In genomic region chr2:175111200-175111657, GRCh38 we compare ENCODE assay signal across 8 cellular contexts. TPM values are rescaled to one million over a fixed set of nuclear protein-coding genes. Genes with fewer than 3 reads are reported as not detected.
DNase-seq lines count a peak whose midpoint lies in the region; ATAC-seq and TF ChIP-seq lines count a peak whose summit lies in the region.

No MANE protein-coding gene starts in this region.

- H3K9me2 ChIP-seq in GM23338 (ENCODE audit: insufficient read depth) (no peaks in the 10 kb centered on the region), hepatocyte (replicated peaks; ENCODE audit: insufficient read depth) (no peaks in the 10 kb centered on the region)

- H3F3A ChIP-seq in GM23338 (replicated peaks; ENCODE audit: low read depth), result no peaks in the 10 kb centered on the region

- DNase-seq in ELR (ENCODE audit: low read depth) (peak; percentile 74), GM23338 (ENCODE audit: low spot score) (peak; percentile 84), NCI-H1694 treated with DMSO at 0.1 percent for 48 hours (lab: John Stamatoyannopoulos, UW) (peak; percentile 43), hepatocyte (ENCODE audit: low spot score) (peak; percentile 41)
- no peak for DNase-seq in activated naive CD8-positive, alpha-beta T cell treated with anti-CD3 and anti-CD28 coated beads, Interleukin-2, amount 10 ng/mL, durations not matched to agents 7 days and 5 days
- DNase-seq in stimulated activated naive B cell treated with anti-CD40 and anti-IgM and Interleukin-4, amounts not matched to agents 10 μg/mL and 1 μg/mL and 100 μg/mL, for 72 hours, result no peak

- H3K4me2 ChIP-seq in GM23338 (no peak overlapping the region), hepatocyte (no peak overlapping the region)

- no peaks in the 10 kb centered on the region for H3K27me3 ChIP-seq in GM23338 (ENCODE audit: insufficient read depth)
- H3K27me3 ChIP-seq in hepatocyte, result no peaks in the 10 kb centered on the region

- ATAC-seq in GM23338 (no peak), HG03095 (IDR thresholded peaks at IDR 0.05; ENCODE audit: unreplicated experiment) (no peak), HG02588 (IDR thresholded peaks at IDR 0.05; ENCODE audit: unreplicated experiment) (no peak)
- ATAC-seq in activated naive CD8-positive, alpha-beta T cell treated with anti-CD3 and anti-CD28 coated beads, Interleukin-2, amount 10 ng/mL, durations not matched to agents 7 days and 5 days (ENCODE audit: low read depth), result no peak
- ATAC-seq in stimulated activated naive B cell treated with anti-CD40 and anti-IgM and Interleukin-4, amounts not matched to agents 10 μg/mL and 1 μg/mL and 100 μg/mL, for 72 hours (replicated peaks), result peak; percentile 46 to 61

- no peak overlapping the region for H3K27ac ChIP-seq in GM23338 (ENCODE audit: low read depth)
- no peak overlapping the region for H3K27ac ChIP-seq in hepatocyte

- H3K4me3 Mint-ChIP-seq in GM23338, result no peak overlapping the region
- H3K4me3 Mint-ChIP-seq in activated naive CD8-positive, alpha-beta T cell treated with anti-CD3 and anti-CD28 coated beads, Interleukin-2, amount 10 ng/mL, durations not matched to agents 7 days and 5 days, result no peak overlapping the region
- no peak overlapping the region for H3K4me3 Mint-ChIP-seq in stimulated activated naive B cell treated with anti-CD40 and anti-IgM and Interleukin-4, amounts not matched to agents 10 μg/mL and 1 μg/mL and 100 μg/mL, for 72 hours

- H3K27ac Mint-ChIP-seq in GM23338, result no peak overlapping the region
- H3K27ac Mint-ChIP-seq in activated naive CD8-positive, alpha-beta T cell treated with anti-CD3 and anti-CD28 coated beads, Interleukin-2, amount 10 ng/mL, durations not matched to agents 7 days and 5 days, result peak overlapping the region; percentile 13
- no peak overlapping the region for H3K27ac Mint-ChIP-seq in stimulated activated naive B cell treated with anti-CD40 and anti-IgM and Interleukin-4, amounts not matched to agents 10 μg/mL and 1 μg/mL and 100 μg/mL, for 72 hours

- TF ChIP-seq CTCF in GM23338 (conservative IDR thresholded peaks at IDR 0.05; ENCODE audit: low read depth in 2 of 2), result peak; percentile 55 to 73
- peak; percentile 64 for TF ChIP-seq CTCF in hepatocyte (IDR thresholded peaks at IDR 0.05; ENCODE audit: poor library complexity)

- H3K36me3 ChIP-seq in GM23338 (ENCODE audit: insufficient read depth) (peaks cover 43% of the 10 kb centered on the region), hepatocyte (replicated peaks; ENCODE audit: insufficient read depth, low read depth) (no peaks in the 10 kb centered on the region)

- H3K9me3 ChIP-seq in hepatocyte (ENCODE audit: low read depth), result no peaks in the 10 kb centered on the region

- peaks cover 55% of the 10 kb centered on the region for H3K36me3 Mint-ChIP-seq in GM23338 (ENCODE audit: low read depth)
- peaks cover 27% of the 10 kb centered on the region for H3K36me3 Mint-ChIP-seq in activated naive CD8-positive, alpha-beta T cell treated with anti-CD3 and anti-CD28 coated beads, Interleukin-2, amount 10 ng/mL, durations not matched to agents 7 days and 5 days
- H3K36me3 Mint-ChIP-seq in stimulated activated naive B cell treated with anti-CD40 and anti-IgM and Interleukin-4, amounts not matched to agents 10 μg/mL and 1 μg/mL and 100 μg/mL, for 72 hours, result peaks cover 31 to 44% of the 10 kb centered on the region in 2 donors

- H2AFZ ChIP-seq in GM23338 (no peak overlapping the region), hepatocyte (no peak overlapping the region)

- H3K4me3 ChIP-seq in GM23338, result no peak overlapping the region
- H3K4me3 ChIP-seq in hepatocyte, result no peak overlapping the region

- no peaks in the 10 kb centered on the region for H3K27me3 Mint-ChIP-seq in GM23338 (ENCODE audit: insufficient read depth, low read depth, poor library complexity)
- H3K27me3 Mint-ChIP-seq in activated naive CD8-positive, alpha-beta T cell treated with anti-CD3 and anti-CD28 coated beads, Interleukin-2, amount 10 ng/mL, durations not matched to agents 7 days and 5 days, result no peaks in the 10 kb centered on the region
- H3K27me3 Mint-ChIP-seq in stimulated activated naive B cell treated with anti-CD40 and anti-IgM and Interleukin-4, amounts not matched to agents 10 μg/mL and 1 μg/mL and 100 μg/mL, for 72 hours, result no peaks in the 10 kb centered on the region

- H3K4me1 ChIP-seq in GM23338 (ENCODE audit: insufficient read depth) (no peaks in the 10 kb centered on the region), hepatocyte (ENCODE audit: insufficient read depth) (no peaks in the 10 kb centered on the region)

- POLR2A ChIA-PET in activated naive CD8-positive, alpha-beta T cell treated with anti-CD3 and anti-CD28 coated beads, Interleukin-2, amount 10 ng/mL, durations not matched to agents 7 days and 5 days (lab: Charles Lee), result no interaction called here

- WGBS in hepatocyte (ENCODE audit: low lambda C conversion rate, missing lambda C conversion rate), result 63% methylated on average over 3 of the region's 3 CpGs

- H3K79me2 ChIP-seq in GM23338 (replicated peaks; ENCODE audit: insufficient read depth) (no peaks in the 10 kb centered on the region), hepatocyte (no peaks in the 10 kb centered on the region)

- no peaks in the 10 kb centered on the region for H3K4me1 Mint-ChIP-seq in GM23338
- H3K4me1 Mint-ChIP-seq in activated naive CD8-positive, alpha-beta T cell treated with anti-CD3 and anti-CD28 coated beads, Interleukin-2, amount 10 ng/mL, durations not matched to agents 7 days and 5 days, result no peaks in the 10 kb centered on the region
- H3K4me1 Mint-ChIP-seq in stimulated activated naive B cell treated with anti-CD40 and anti-IgM and Interleukin-4, amounts not matched to agents 10 μg/mL and 1 μg/mL and 100 μg/mL, for 72 hours, result no peaks in the 10 kb centered on the region

- H4K20me1 ChIP-seq in GM23338 (replicated peaks; ENCODE audit: insufficient read depth) (no peaks in the 10 kb centered on the region), hepatocyte (ENCODE audit: insufficient read depth, poor library complexity, severe bottlenecking) (no peaks in the 10 kb centered on the region)

- H3K9me3 Mint-ChIP-seq in GM23338, result peaks cover 25% of the 10 kb centered on the region
- no peaks in the 10 kb centered on the region for H3K9me3 Mint-ChIP-seq in activated naive CD8-positive, alpha-beta T cell treated with anti-CD3 and anti-CD28 coated beads, Interleukin-2, amount 10 ng/mL, durations not matched to agents 7 days and 5 days
- no peaks in the 10 kb centered on the region for H3K9me3 Mint-ChIP-seq in stimulated activated naive B cell treated with anti-CD40 and anti-IgM and Interleukin-4, amounts not matched to agents 10 μg/mL and 1 μg/mL and 100 μg/mL, for 72 hours

TF ChIP-seq in GM23338, 12 proteins besides CTCF, POLR2A, EP300 and RAD21 (continues in another document):
- no peak for TF ChIP-seq STAT1 (IDR thresholded peaks at IDR 0.05; ENCODE audit: unreplicated experiment)
- no peak for TF ChIP-seq EZH2phosphoT487 (IDR thresholded peaks at IDR 0.05; ENCODE audit: unreplicated experiment)
- no peak for TF ChIP-seq ETS1 (IDR thresholded peaks at IDR 0.05)
- TF ChIP-seq ZNF331 (CRISPR knock-in tag; IDR thresholded peaks at IDR 0.05; ENCODE audit: low read depth), result no peak
- TF ChIP-seq REST (IDR thresholded peaks at IDR 0.05; ENCODE audit: unreplicated experiment), result no peak

RNA-seq across cellular contexts. Expression of gene ATF2, which starts 56.8 kb away (rescaled TPM):
- 56.2 and 63.1 TPM in 2 replicates for total RNA-seq in GM23338 (2014; rRNA removed; shearing (Covaris generic))
- polyA plus RNA-seq in GM23338 (2016; fragmentation: Nextera tagmentation; extraction: Ambion mirVana) (20.3 and 23.6 TPM in 2 replicates), hepatocyte (23.0 and 24.0 TPM in 2 replicates)
- total RNA-seq in activated naive CD8-positive, alpha-beta T cell treated with anti-CD3 and anti-CD28 coated beads, Interleukin-2, amount 10 ng/mL, durations not matched to agents 7 days and 5 days, result 10 to 100 TPM; 50.0 to 56.2 TPM
- 52.1 and 53.5 TPM in 2 replicates for total RNA-seq in hepatocyte

Comparison
In these comparisons a context has a peak if more than half of its experiments do, and no peak if none do; other contexts are left out.
1. DNase-seq: peak in ELR (single experiment), GM23338 (single experiment), NCI-H1694 treated with DMSO at 0.1 percent for 48 hours (single experiment) and hepatocyte (single experiment); none in activated naive CD8-positive, alpha-beta T cell treated with anti-CD3 and anti-CD28 coated beads, Interleukin-2, amount 10 ng/mL, durations not matched to agents 7 days and 5 days (single experiment) and stimulated activated naive B cell treated with anti-CD40 and anti-IgM and Interleukin-4, amounts not matched to agents 10 μg/mL and 1 μg/mL and 100 μg/mL, for 72 hours (single experiment).
2. ATAC-seq: peak in stimulated activated naive B cell treated with anti-CD40 and anti-IgM and Interleukin-4, amounts not matched to agents 10 μg/mL and 1 μg/mL and 100 μg/mL, for 72 hours (2 of 2); none in GM23338 (single experiment), activated naive CD8-positive, alpha-beta T cell treated with anti-CD3 and anti-CD28 coated beads, Interleukin-2, amount 10 ng/mL, durations not matched to agents 7 days and 5 days (single experiment), HG03095 (single experiment) and HG02588 (single experiment).